ENCODE assay signal across 12 cellular contexts in the genomic region with DNA sequence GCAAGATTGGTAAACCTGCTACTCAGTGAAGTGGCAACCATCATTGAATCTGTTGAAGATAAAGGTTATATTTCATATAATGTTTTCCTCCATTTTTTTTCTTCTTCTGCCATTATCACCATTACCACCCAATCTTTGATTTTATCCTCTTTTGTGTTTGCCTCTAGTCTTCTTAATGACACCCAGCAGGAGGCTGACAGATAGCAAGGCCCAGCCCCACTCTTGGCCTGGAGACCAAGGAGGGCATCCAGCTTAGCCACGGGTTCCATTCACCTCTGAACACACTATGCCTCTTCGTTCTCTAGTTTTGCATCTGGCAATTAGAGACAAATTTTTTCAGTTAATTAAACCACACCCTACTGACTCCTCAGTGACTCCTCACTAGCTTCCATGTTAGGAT.
DNase-seq lines count a peak whose midpoint lies in the region; ATAC-seq lines count a peak whose summit lies in the region.
"Had no signal": no experiment of that assay in that cellular context is flagged by ENCODE, and none has a peak within 500 bp of the region (broad histone marks: within the 10 kb centered on the region; RNA-seq: fewer than 3 reads in every experiment).

No MANE protein-coding gene starts in this region.

- no peak overlapping the region for H2BK5ac ChIP-seq in mesendoderm (ENCODE audit: low read length)

- H3K56ac ChIP-seq in mesendoderm (ENCODE audit: low read length): no peak overlapping the region

- H3K36me3 ChIP-seq in mesendoderm (ENCODE audit: control insufficient read depth, insufficient read depth, low read length) (no peaks in the 10 kb centered on the region), aorta (ENCODE audit: control insufficient read depth in 1 of 2, insufficient read depth in 2 of 2, low read length in 1 of 2) (no peaks in the 10 kb centered on the region)
- H3K36me3 ChIP-seq: BLaER1 treated with 17β-estradiol and CSF1 and Interleukin-3, amounts not matched to agents 10 nM and 100 nM had no signal

- no peak overlapping the region for H3K4me3 Mint-ChIP-seq in activated CD4-positive, alpha-beta T cell treated with anti-CD3 and anti-CD28 coated beads, Interleukin-2, amount 10 ng/mL, durations not matched to agents 24 days and 14 days
- no peak overlapping the region for H3K4me3 Mint-ChIP-seq in activated CD4-positive, alpha-beta T cell treated with anti-CD3 and anti-CD28 coated beads for 36 hours
- no peak overlapping the region for H3K4me3 Mint-ChIP-seq in activated T-helper 2 cell treated with anti-CD3 and anti-CD28 coated beads, Interferon-gamma antibody, Interleukin-2, Interleukin-4, amounts not matched to agents 10 μg/mL and 5 μg/mL and 100 μg/mL, durations not matched to agents 14 hours and 24 hours and 36 hours (ENCODE audit: low read depth)

- no peak overlapping the region for H3K18ac ChIP-seq in mesendoderm (ENCODE audit: low read length)

- no peak overlapping the region for H4K5ac ChIP-seq in mesendoderm (ENCODE audit: low read length)

- peak overlapping the region; percentile 50 for H3K27ac Mint-ChIP-seq in activated CD4-positive, alpha-beta T cell treated with anti-CD3 and anti-CD28 coated beads, Interleukin-2, amount 10 ng/mL, durations not matched to agents 24 days and 14 days
- no peak overlapping the region for H3K27ac Mint-ChIP-seq in activated CD4-positive, alpha-beta T cell treated with anti-CD3 and anti-CD28 coated beads for 36 hours
- peak overlapping the region; percentile 33 for H3K27ac Mint-ChIP-seq in activated T-helper 2 cell treated with anti-CD3 and anti-CD28 coated beads, Interferon-gamma antibody, Interleukin-2, Interleukin-4, amounts not matched to agents 10 μg/mL and 5 μg/mL and 100 μg/mL, durations not matched to agents 14 hours and 24 hours and 36 hours
- H3K27ac Mint-ChIP-seq: CD4-positive, CD25-positive, alpha-beta regulatory T cell had no signal

- no peaks in the 10 kb centered on the region for H3K79me2 ChIP-seq in mesendoderm (ENCODE audit: control insufficient read depth, insufficient read depth, low read length)

- H3K27ac ChIP-seq in mesendoderm (ENCODE audit: low read depth, low read length) (no peak overlapping the region), aorta (ENCODE audit: low read depth in 1 of 2, low read length in 2 of 2) (no peak overlapping the region)
- H3K27ac ChIP-seq: BLaER1 treated with 17β-estradiol and CSF1 and Interleukin-3, amounts not matched to agents 10 nM and 100 nM had no signal

- H3K27me3 ChIP-seq in mesendoderm (ENCODE audit: insufficient read depth, low read length, poor library complexity): no peaks in the 10 kb centered on the region
- H3K27me3 ChIP-seq in aorta (ENCODE audit: control insufficient read depth in 1 of 2, insufficient read depth in 2 of 2, low read length in 1 of 2): no peaks in the 10 kb centered on the region
- H3K27me3 ChIP-seq: BLaER1 treated with 17β-estradiol and CSF1 and Interleukin-3, amounts not matched to agents 10 nM and 100 nM had no signal

- no peak overlapping the region for H3K23ac ChIP-seq in mesendoderm (ENCODE audit: low read length)

- H3K9me3 ChIP-seq in aorta (ENCODE audit: control insufficient read depth, low read length): no peaks in the 10 kb centered on the region
- H3K9me3 ChIP-seq: BLaER1 treated with 17β-estradiol and CSF1 and Interleukin-3, amounts not matched to agents 10 nM and 100 nM had no signal

- no peak overlapping the region for H2BK15ac ChIP-seq in mesendoderm (replicated peaks; ENCODE audit: low read depth)

- no peaks in the 10 kb centered on the region for H3K27me3 Mint-ChIP-seq in activated CD4-positive, alpha-beta T cell treated with anti-CD3 and anti-CD28 coated beads, Interleukin-2, amount 10 ng/mL, durations not matched to agents 24 days and 14 days
- no peaks in the 10 kb centered on the region for H3K27me3 Mint-ChIP-seq in activated CD4-positive, alpha-beta T cell treated with anti-CD3 and anti-CD28 coated beads for 36 hours
- no peaks in the 10 kb centered on the region for H3K27me3 Mint-ChIP-seq in activated T-helper 2 cell treated with anti-CD3 and anti-CD28 coated beads, Interferon-gamma antibody, Interleukin-2, Interleukin-4, amounts not matched to agents 10 μg/mL and 5 μg/mL and 100 μg/mL, durations not matched to agents 14 hours and 24 hours and 36 hours (ENCODE audit: low read depth)
- H3K27me3 Mint-ChIP-seq: CD4-positive, CD25-positive, alpha-beta regulatory T cell had no signal

- peaks cover 22% of the 10 kb centered on the region for H3K9me3 Mint-ChIP-seq in activated CD4-positive, alpha-beta T cell treated with anti-CD3 and anti-CD28 coated beads, Interleukin-2, amount 10 ng/mL, durations not matched to agents 24 days and 14 days
- H3K9me3 Mint-ChIP-seq in activated CD4-positive, alpha-beta T cell treated with anti-CD3 and anti-CD28 coated beads for 36 hours (ENCODE audit: low read depth): no peaks in the 10 kb centered on the region
- peaks cover 5% of the 10 kb centered on the region for H3K9me3 Mint-ChIP-seq in activated T-helper 2 cell treated with anti-CD3 and anti-CD28 coated beads, Interferon-gamma antibody, Interleukin-2, Interleukin-4, amounts not matched to agents 10 μg/mL and 5 μg/mL and 100 μg/mL, durations not matched to agents 14 hours and 24 hours and 36 hours

- peaks cover 56% of the 10 kb centered on the region for H3K4me1 Mint-ChIP-seq in activated CD4-positive, alpha-beta T cell treated with anti-CD3 and anti-CD28 coated beads, Interleukin-2, amount 10 ng/mL, durations not matched to agents 24 days and 14 days
- peaks cover 80% of the 10 kb centered on the region for H3K4me1 Mint-ChIP-seq in activated CD4-positive, alpha-beta T cell treated with anti-CD3 and anti-CD28 coated beads for 36 hours
- peaks cover 84% of the 10 kb centered on the region for H3K4me1 Mint-ChIP-seq in activated T-helper 2 cell treated with anti-CD3 and anti-CD28 coated beads, Interferon-gamma antibody, Interleukin-2, Interleukin-4, amounts not matched to agents 10 μg/mL and 5 μg/mL and 100 μg/mL, durations not matched to agents 14 hours and 24 hours and 36 hours (ENCODE audit: low read depth)

- whole genome bisulfite sequencing in mesendoderm (ENCODE audit: extremely low coverage, insufficient coverage, low lambda C conversion rate): no CpG with 5 or more reads among the region's 2 CpGs
- WGBS in aorta, 2 donors: 94 to 96% methylated on average over 2 of the region's 2 CpGs

- H3K4me2 ChIP-seq in mesendoderm (ENCODE audit: low read length): no peak overlapping the region
- H3K4me2 ChIP-seq: BLaER1 treated with 17β-estradiol and CSF1 and Interleukin-3, amounts not matched to agents 10 nM and 100 nM had no signal

- POLR2A ChIA-PET in activated CD4-positive, alpha-beta T cell treated with anti-CD3 and anti-CD28 coated beads for 36 hours (lab: Charles Lee): no interaction called here

- H3K4ac ChIP-seq in mesendoderm (ENCODE audit: low read depth, low read length): no peak overlapping the region

- intact Hi-C loops in activated CD4-positive, alpha-beta T cell treated with anti-CD3 and anti-CD28 coated beads, Interleukin-2, amount 10 ng/mL, durations not matched to agents 24 days and 14 days (cut with micrococcal nuclease): loop anchor here (10.0 kb wide), 1 partner anchor 1313 kb away; no protein-coding TSS in a partner anchor
- intact Hi-C loops in activated CD4-positive, alpha-beta T cell treated with anti-CD3 and anti-CD28 coated beads for 36 hours (cut with DNase I, micrococcal nuclease): no loop called here
- intact Hi-C loops in activated T-helper 2 cell treated with anti-CD3 and anti-CD28 coated beads, Interferon-gamma antibody, Interleukin-2, Interleukin-4, amounts not matched to agents 10 μg/mL and 5 μg/mL and 100 μg/mL, durations not matched to agents 14 hours and 24 hours and 36 hours (cut with micrococcal nuclease): loop anchor here (10.0 kb wide), 4 partner anchors 383 to 1497 kb away; no protein-coding TSS in a partner anchor
- intact Hi-C loops in aorta (cut with DNase I): loop anchor here in 1 of 2 donors (10.0 kb wide), 1 partner anchor 53 kb away; no protein-coding TSS in a partner anchor
- intact Hi-C loops in Right ventricle myocardium inferior (cut with DNase I): no loop called here

- no peak overlapping the region for H3K9ac ChIP-seq in mesendoderm (ENCODE audit: low read length)
- H3K9ac ChIP-seq: BLaER1 treated with 17β-estradiol and CSF1 and Interleukin-3, amounts not matched to agents 10 nM and 100 nM had no signal

- H2AK5ac ChIP-seq in mesendoderm (ENCODE audit: low read length): no peak overlapping the region

- CTCF ChIA-PET in activated CD4-positive, alpha-beta T cell treated with anti-CD3 and anti-CD28 coated beads for 36 hours (lab: Charles Lee): no interaction called here

- H3K79me1 ChIP-seq in mesendoderm (ENCODE audit: low read length): no peaks in the 10 kb centered on the region

- DNase-seq in activated CD4-positive, alpha-beta T cell treated with anti-CD3 and anti-CD28 coated beads, Interleukin-2, amount 10 ng/mL, durations not matched to agents 24 days and 14 days: no peak
- DNase-seq in activated CD4-positive, alpha-beta T cell treated with anti-CD3 and anti-CD28 coated beads for 36 hours: no peak
- DNase-seq in NCI-H146 (lab: John Stamatoyannopoulos, UW) (peak; percentile 98), mesendoderm (peak; percentile 53), aorta (no peak), Right ventricle myocardium inferior (ENCODE audit: missing footprints) (no peak)
- no peak for DNase-seq in activated T-helper 2 cell treated with anti-CD3 and anti-CD28 coated beads, Interferon-gamma antibody, Interleukin-2, Interleukin-4, amounts not matched to agents 10 μg/mL and 5 μg/mL and 100 μg/mL, durations not matched to agents 14 hours and 24 hours and 36 hours (ENCODE audit: low spot score)
- DNase-seq: 8988T; ACHN; CD4-positive, CD25-positive, alpha-beta regulatory T cell; H7 had no signal

- H3K4me1 ChIP-seq in mesendoderm (ENCODE audit: control insufficient read depth, low read depth, low read length) (no peaks in the 10 kb centered on the region), aorta (ENCODE audit: control insufficient read depth in 1 of 2, insufficient read depth in 2 of 2, low read length in 2 of 2) (peaks cover 4 to 9% of the 10 kb centered on the region in 2 donors)
- H3K4me1 ChIP-seq: BLaER1 treated with 17β-estradiol and CSF1 and Interleukin-3, amounts not matched to agents 10 nM and 100 nM had no signal

- H4K8ac ChIP-seq in mesendoderm (ENCODE audit: low read depth, low read length): no peak overlapping the region

- peaks cover 10% of the 10 kb centered on the region for H3K36me3 Mint-ChIP-seq in activated CD4-positive, alpha-beta T cell treated with anti-CD3 and anti-CD28 coated beads, Interleukin-2, amount 10 ng/mL, durations not matched to agents 24 days and 14 days (ENCODE audit: low read depth)
- H3K36me3 Mint-ChIP-seq in activated CD4-positive, alpha-beta T cell treated with anti-CD3 and anti-CD28 coated beads for 36 hours (ENCODE audit: low read depth): peaks cover 2% of the 10 kb centered on the region
- peaks cover 32% of the 10 kb centered on the region for H3K36me3 Mint-ChIP-seq in activated T-helper 2 cell treated with anti-CD3 and anti-CD28 coated beads, Interferon-gamma antibody, Interleukin-2, Interleukin-4, amounts not matched to agents 10 μg/mL and 5 μg/mL and 100 μg/mL, durations not matched to agents 14 hours and 24 hours and 36 hours (ENCODE audit: low read depth)

- ATAC-seq in activated CD4-positive, alpha-beta T cell treated with anti-CD3 and anti-CD28 coated beads for 36 hours: no peak
- no peak for ATAC-seq in aorta (ENCODE audit: low FRiP score)
- no peak for ATAC-seq in Right ventricle myocardium inferior

- H2BK120ac ChIP-seq in mesendoderm (ENCODE audit: low read depth, low read length): no peak overlapping the region

- H3K4me3 ChIP-seq in mesendoderm (ENCODE audit: low read length) (no peak overlapping the region), aorta (ENCODE audit: low read length in 2 of 2) (no peak overlapping the region)
- H3K4me3 ChIP-seq: BLaER1 treated with 17β-estradiol and CSF1 and Interleukin-3, amounts not matched to agents 10 nM and 100 nM had no signal

Comparison
In these comparisons a context has a peak if more than half of its experiments do, and no peak if none do; other contexts are left out.
1. intact Hi-C loops: an anchor here in activated CD4-positive, alpha-beta T cell treated with anti-CD3 and anti-CD28 coated beads, Interleukin-2, amount 10 ng/mL, durations not matched to agents 24 days and 14 days (10.0 kb wide) and activated T-helper 2 cell treated with anti-CD3 and anti-CD28 coated beads, Interferon-gamma antibody, Interleukin-2, Interleukin-4, amounts not matched to agents 10 μg/mL and 5 μg/mL and 100 μg/mL, durations not matched to agents 14 hours and 24 hours and 36 hours (10.0 kb wide); none called in activated CD4-positive, alpha-beta T cell treated with anti-CD3 and anti-CD28 coated beads for 36 hours and Right ventricle myocardium inferior.
2. DNase-seq: peak in NCI-H146 (single experiment) and mesendoderm (single experiment); none in activated CD4-positive, alpha-beta T cell treated with anti-CD3 and anti-CD28 coated beads, Interleukin-2, amount 10 ng/mL, durations not matched to agents 24 days and 14 days (single experiment), activated CD4-positive, alpha-beta T cell treated with anti-CD3 and anti-CD28 coated beads for 36 hours (single experiment), activated T-helper 2 cell treated with anti-CD3 and anti-CD28 coated beads, Interferon-gamma antibody, Interleukin-2, Interleukin-4, amounts not matched to agents 10 μg/mL and 5 μg/mL and 100 μg/mL, durations not matched to agents 14 hours and 24 hours and 36 hours (single experiment), aorta (0 of 2) and Right ventricle myocardium inferior (single experiment).